In genomic region chr11:19967796-19968195, GRCh38 we compare ENCODE assay signal across 1 cellular context.
TF ChIP-seq lines count a peak whose summit lies in the region.

No MANE protein-coding gene starts in this region.

TF ChIP-seq in A549, 52 proteins besides CTCF, POLR2A, EP300 and RAD21 (continued from another document):
- TF ChIP-seq REST (IDR thresholded peaks at IDR 0.05), result no peak
- TF ChIP-seq JUN (IDR thresholded peaks at IDR 0.05), result no peak
- no peak for TF ChIP-seq EHMT2 (IDR thresholded peaks at IDR 0.05; ENCODE audit: low read depth)
- no peak for TF ChIP-seq TFCP2L1 (CRISPR knock-in tag; IDR thresholded peaks at IDR 0.05)
- TF ChIP-seq ZC3H11A (IDR thresholded peaks at IDR 0.05), result no peak
- no peak for TF ChIP-seq POLR2AphosphoS2 (conservative IDR thresholded peaks at IDR 0.05; ENCODE audit: low read length)
- TF ChIP-seq PBX3 (IDR thresholded peaks at IDR 0.05), result no peak
- TF ChIP-seq KDM5A (IDR thresholded peaks at IDR 0.05), result no peak
- TF ChIP-seq ESRRA (IDR thresholded peaks at IDR 0.05; ENCODE audit: borderline replicate concordance, low read length), result no peak
- no peak for TF ChIP-seq CBX2 (IDR thresholded peaks at IDR 0.05; ENCODE audit: borderline replicate concordance, low read depth)
- TF ChIP-seq CBX8 (IDR thresholded peaks at IDR 0.05), result no peak
- no peak for TF ChIP-seq TP53 (CRISPR knock-in tag; IDR thresholded peaks at IDR 0.05)
- no peak for TF ChIP-seq NPAS2 (CRISPR knock-in tag; IDR thresholded peaks at IDR 0.05; ENCODE audit: borderline replicate concordance)
- TF ChIP-seq GATA3 (IDR thresholded peaks at IDR 0.05; ENCODE audit: borderline replicate concordance), result no peak
- no peak for TF ChIP-seq RARB (CRISPR knock-in tag; IDR thresholded peaks at IDR 0.05)
- TF ChIP-seq CHD2 (IDR thresholded peaks at IDR 0.05; ENCODE audit: low read length, partially characterized antibody), result no peak
- no peak for TF ChIP-seq MAX (IDR thresholded peaks at IDR 0.05)
